8 cellular contexts compared by ENCODE assay signal in the genomic region with DNA sequence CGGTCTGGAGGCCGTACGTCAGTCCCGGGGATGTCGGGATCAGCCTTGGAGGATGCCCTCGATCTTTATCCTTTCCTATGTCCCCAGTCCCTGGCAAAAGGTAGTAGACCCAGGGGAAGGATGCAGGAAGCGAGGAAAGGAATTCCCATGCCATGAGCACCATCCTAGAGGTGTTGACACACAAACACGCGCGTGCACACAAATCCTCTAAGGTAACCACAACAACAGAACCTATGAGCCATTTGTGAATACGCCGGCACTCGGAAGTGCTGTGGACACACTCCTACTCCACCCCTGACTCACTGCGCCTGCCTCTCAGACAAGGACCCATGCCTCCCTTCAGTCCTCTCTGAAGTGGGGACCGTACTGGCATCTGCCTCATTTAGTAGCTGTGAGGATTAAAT. TPM values are rescaled to one million over a fixed set of nuclear protein-coding genes. Genes with fewer than 3 reads are reported as not detected.
A peak's percentile ranks its signal among the peaks of the same experiment; 100 is the strongest.
DNase-seq lines count a peak whose midpoint lies in the region; ATAC-seq, FAIRE-seq and TF ChIP-seq lines count a peak whose summit lies in the region.

No MANE protein-coding gene starts in this region.

- DNase-seq in NCI-H524 (lab: John Stamatoyannopoulos, UW) (peak; percentile 53 to 56), NCI-H524 treated with DMSO at 0.1 percent for 48 hours (lab: John Stamatoyannopoulos, UW) (no peak), PC-9 (peak in 1 of 2 experiments; percentile 81), K562 (ENCODE audit: extremely low read depth in 1 of 4, low spot score in 3 of 4) (peak in 2 of 4 experiments; percentile 12 to 16), left lobe of liver (ENCODE audit: low spot score) (no peak), dedifferentiated amniotic fluid mesenchymal stem cell (ENCODE audit: extremely low spot score) (no peak)
- DNase-seq in stimulated activated CD4-positive, alpha-beta T cell treated with anti-CD3 and anti-CD28 coated beads, TNF-alpha, amount 100 ng/mL, for 24 hours (ENCODE audit: low read depth in 3 of 3): peak; percentile 24 to 47 (median 35)

- intact Hi-C loops in PC-9 (cut with micrococcal nuclease; ENCODE audit: unreplicated experiment) (loop anchor here (1.0 kb wide), 4 partner anchors 8 to 304 kb away; no protein-coding TSS in a partner anchor), K562 (cut with micrococcal nuclease) (loop anchor here (2.0 kb wide), 1 partner anchor 321 kb away; no protein-coding TSS in a partner anchor)

- CTCF ChIA-PET in PC-9 (lab: Charles Lee): interaction anchor here (0.6 to 1.7 kb wide), 12 partner anchors 8 to 414 kb away, joined by 3 to 19 read pairs (median 4); a partner anchor contains a TSS
- CTCF ChIA-PET in K562 (lab: Yijun Ruan, JAX; ENCODE audit: low intra/inter-chr PET ratio): interaction anchor here (0.6 to 0.7 kb wide), 2 partner anchors 80 to 246 kb away, joined by 4 to 6 read pairs; no protein-coding TSS in a partner anchor

- TF ChIP-seq EP300 in K562 (IDR thresholded peaks at IDR 0.05; ENCODE audit: low read length): no peak

- POLR2A ChIA-PET in PC-9 (lab: Charles Lee; ENCODE audit: unreplicated experiment): interaction anchor here (0.6 to 1.3 kb wide), 7 partner anchors 14 to 1489 kb away, joined by 3 to 6 read pairs (median 4); no protein-coding TSS in a partner anchor
- POLR2A ChIA-PET in K562 (lab: Yijun Ruan, JAX): interaction anchor here (0.6 kb wide), 1 partner anchor 13 kb away, joined by 3 read pairs; no protein-coding TSS in a partner anchor

- FAIRE-seq in K562 (lab: Jason Lieb, UNC): no peak

- TF ChIP-seq POLR2A in K562 (conservative IDR thresholded peaks at IDR 0.05): no peak

- H3K4me3 ChIP-seq in PC-9: peak overlapping the region; percentile 63
- peak overlapping the region; percentile 64 for H3K4me3 ChIP-seq in K562

- WGBS in K562 (ENCODE audit: insufficient coverage, low coverage, missing lambda C conversion rate): 7% methylated on average over 9 of the region's 15 CpGs

- in situ Hi-C loops in K562 (cut with MboI): no loop called here

- BruUV-seq in PC-9 (replicated peaks; lab: Mats Ljungman, UMichigan): TSS peak; percentile 18
- BruUV-seq in K562 (replicated peaks; lab: Mats Ljungman, UMichigan): no TSS peak

- TF ChIP-seq CTCF in PC-9 (conservative IDR thresholded peaks at IDR 0.05) (peak; percentile 67), K562 (IDR thresholded peaks at IDR 0.05 in 2 of 3, conservative IDR thresholded peaks at IDR 0.05 in 1 of 3; ENCODE audit: insufficient read depth in 2 of 3, low read depth in 1 of 3, low read length in 3 of 3) (no peak; a peak in 1 of 6 replicates)

- no peak for TF ChIP-seq RAD21 in K562 (CRISPR knock-in tag; conservative IDR thresholded peaks at IDR 0.05 in 1 of 2, IDR thresholded peaks at IDR 0.05 in 1 of 2)

- H3K9me1 ChIP-seq in K562 (ENCODE audit: control insufficient read depth, insufficient read depth, low read length): no peaks in the 10 kb centered on the region

- peak overlapping the region; percentile 79 for H3K27ac ChIP-seq in PC-9
- no peak overlapping the region for H3K27ac ChIP-seq in K562 (ENCODE audit: extremely low read depth, low read depth, low read length)

- no peaks in the 10 kb centered on the region for H3K9me3 ChIP-seq in PC-9 (ENCODE audit: insufficient read depth, low read depth)
- no peaks in the 10 kb centered on the region for H3K9me3 ChIP-seq in K562 (replicated peaks; ENCODE audit: control insufficient read depth, insufficient read depth, low read depth, low read length)

- ATAC-seq in K562 (peak; percentile 11; the same call in 1 of the 3 replicates), left lobe of liver (peak; percentile 6), GM18498 (IDR thresholded peaks at IDR 0.05; ENCODE audit: unreplicated experiment) (no peak)

- H2AFZ ChIP-seq in PC-9: peak overlapping the region; percentile 80
- peak overlapping the region; percentile 82 for H2AFZ ChIP-seq in K562 (ENCODE audit: low read depth, low read length)

- H3K36me3 ChIP-seq in PC-9 (ENCODE audit: low read depth): no peaks in the 10 kb centered on the region
- no peaks in the 10 kb centered on the region for H3K36me3 ChIP-seq in K562 (ENCODE audit: control insufficient read depth, insufficient read depth, low read length)

- H3K9ac ChIP-seq in K562 (ENCODE audit: insufficient read depth in 1 of 2, low read depth in 2 of 2, low read length in 2 of 2): peak overlapping the region; percentile 73 to 91; a peak in 3 of 4 replicates

- no peaks in the 10 kb centered on the region for H4K20me1 ChIP-seq in PC-9 (ENCODE audit: insufficient read depth)
- H4K20me1 ChIP-seq in K562 (replicated peaks; ENCODE audit: control insufficient read depth, insufficient read depth, low read length): no peaks in the 10 kb centered on the region

- H3K9me2 ChIP-seq in PC-9 (ENCODE audit: insufficient read depth): no peaks in the 10 kb centered on the region; the same call in 1 of the 2 replicates

- H3K4me1 ChIP-seq in PC-9 (replicated peaks; ENCODE audit: insufficient read depth) (peaks cover 25% of the 10 kb centered on the region), K562 (replicated peaks in 1 of 2; ENCODE audit: control insufficient read depth in 2 of 2, insufficient read depth in 2 of 2, low read length in 2 of 2) (peaks cover 0 to 17% of the 10 kb centered on the region in 2 experiments; a peak in 4 of 5 replicates)

- H3K27me3 ChIP-seq in PC-9 (ENCODE audit: insufficient read depth, low read depth) (no peaks in the 10 kb centered on the region), K562 (ENCODE audit: control insufficient read depth in 2 of 2, insufficient read depth in 2 of 2, low read length in 2 of 2) (peaks cover 0 to 22% of the 10 kb centered on the region in 2 experiments; a peak in 3 of 5 replicates)

- H3K4me2 ChIP-seq in PC-9 (peak overlapping the region; percentile 88), K562 (ENCODE audit: insufficient read depth, low read length) (peak overlapping the region; percentile 73)

- no peaks in the 10 kb centered on the region for H3K79me2 ChIP-seq in PC-9 (ENCODE audit: low read depth)
- H3K79me2 ChIP-seq in K562 (ENCODE audit: control insufficient read depth, insufficient read depth, low read length): no peaks in the 10 kb centered on the region

- peaks cover 5% of the 10 kb centered on the region; the same call in 1 of the 2 replicates for H3F3A ChIP-seq in PC-9 (ENCODE audit: insufficient read depth, low read depth)

TF ChIP-seq in K562, 482 proteins besides CTCF, POLR2A, EP300 and RAD21:
- TF ChIP-seq BHLHE40 (IDR thresholded peaks at IDR 0.05; ENCODE audit: low read length): no peak
- TF ChIP-seq DACH1 (IDR thresholded peaks at IDR 0.05; ENCODE audit: partially characterized antibody): no peak
- no peak for TF ChIP-seq YY1 (IDR thresholded peaks at IDR 0.05; ENCODE audit: borderline replicate concordance in 1 of 3, control insufficient read depth in 1 of 3, extremely low read depth in 1 of 3, insufficient read depth in 3 of 3, insufficient read length in 1 of 3, insufficient replicate concordance in 2 of 3, low read depth in 1 of 3, low read length in 2 of 3)
- no peak for TF ChIP-seq BCL6 (CRISPR knock-in tag; IDR thresholded peaks at IDR 0.05)
- TF ChIP-seq NR2C2 (CRISPR knock-in tag; IDR thresholded peaks at IDR 0.05): no peak
- TF ChIP-seq NR2C2 (tag; IDR thresholded peaks at IDR 0.05): peak; percentile 25; the same call in 1 of the 2 replicates
- no peak for TF ChIP-seq NFYB (IDR thresholded peaks at IDR 0.05; ENCODE audit: extremely low read depth, insufficient read length)
- TF ChIP-seq, protein P1, sequence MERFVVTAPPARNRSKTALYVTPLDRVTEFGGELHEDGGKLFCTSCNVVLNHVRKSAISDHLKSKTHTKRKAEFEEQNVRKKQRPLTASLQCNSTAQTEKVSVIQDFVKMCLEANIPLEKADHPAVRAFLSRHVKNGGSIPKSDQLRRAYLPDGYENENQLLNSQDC (CRISPR knock-in tag; IDR thresholded peaks at IDR 0.05): no peak

RNA-seq across cellular contexts. Expression of a gene that starts 11.3 kb away (rescaled TPM):
- 237 and 283 TPM in 2 replicates for total RNA-seq in PC-9 (2021)
- total RNA-seq in K562 (2011; cell fraction: chromatin; rRNA removed; ENCODE audit: low replicate concordance): not detected in 2 replicates
- total RNA-seq in K562 (2011; cell fraction: nucleolus; rRNA removed): not detected in 2 replicates
- total RNA-seq in K562 (2011; cell fraction: nucleoplasm; rRNA removed): not detected in 2 replicates
- not detected in 2 replicates for total RNA-seq in K562 (2014; rRNA removed)
- total RNA-seq in K562 (2014; rRNA removed; fragmentation: Illumina TruSeq; extraction: Trizol): not detected in 2 replicates
- not detected in 2 replicates for total RNA-seq in K562 (2015; rRNA removed; fragmentation: Illumina TruSeq; extraction: Trizol)
- 0.22 and 0.65 TPM in 2 replicates for total RNA-seq in K562 (2021)
- polyA plus RNA-seq in K562 (2011; rRNA removed): not detected in 2 replicates
- polyA plus RNA-seq in K562 (2011; cell fraction: cytosol; rRNA removed): not detected in 2 replicates
- 0.24 TPM in 1 of 2 replicates, not detected in the other for polyA plus RNA-seq in K562 (2011; cell fraction: nucleus; rRNA removed)
- polyA plus RNA-seq in K562 (2012): 0.12 and 0.25 TPM in 2 replicates
- polyA plus RNA-seq in K562 (2014; fragmentation: Illumina TruSeq; extraction: Trizol): not detected in 2 replicates
- polyA plus RNA-seq in K562 (2014; fragmentation: Nextera tagmentation; extraction: Ambion mirVana): not detected
- polyA plus RNA-seq in K562 (2014; rRNA removed): not detected in 2 replicates
- polyA minus RNA-seq in K562 (2011; rRNA and poly(A)+ RNA removed): not detected in 2 replicates
- polyA minus RNA-seq in K562 (2011; cell fraction: cytosol; rRNA and poly(A)+ RNA removed): not detected in 2 replicates
- not detected in 2 replicates for polyA minus RNA-seq in K562 (2011; cell fraction: nucleus; rRNA and poly(A)+ RNA removed)
- total RNA-seq in left lobe of liver: 55.0 TPM

Comparison
In these comparisons a context has a peak if more than half of its experiments do, and no peak if none do; other contexts are left out.
1. DNase-seq: peak in NCI-H524 (2 of 2) and stimulated activated CD4-positive, alpha-beta T cell treated with anti-CD3 and anti-CD28 coated beads, TNF-alpha, amount 100 ng/mL, for 24 hours (3 of 3); none in NCI-H524 treated with DMSO at 0.1 percent for 48 hours (single experiment), left lobe of liver (single experiment) and dedifferentiated amniotic fluid mesenchymal stem cell (single experiment).
2. RNA of a gene that starts 11.3 kb away (total RNA-seq): 237 to 283 TPM in PC-9 and 55.0 TPM in left lobe of liver (single experiment); 0.22 to 0.65 TPM in K562; every median in the first group is over 10 times any median in the second.